In the genomic region with DNA sequence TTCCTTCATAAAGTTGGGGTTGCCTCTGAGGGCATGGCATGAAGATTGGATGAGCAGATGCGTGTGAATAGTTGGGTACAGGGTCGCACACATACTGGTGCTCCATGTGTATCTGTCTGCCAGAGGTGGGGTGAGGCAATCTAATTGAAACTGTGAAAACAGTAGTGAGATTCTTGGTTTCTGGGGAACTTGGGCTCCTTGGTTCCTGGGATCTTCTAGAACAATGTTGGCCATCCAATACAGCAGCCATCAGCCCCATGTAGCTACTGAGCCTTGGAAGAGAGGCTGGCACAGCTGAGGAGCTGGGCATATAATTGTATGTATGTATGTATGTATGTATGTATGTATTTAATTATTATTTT, we compare ENCODE assay signal across 10 cellular contexts.
DNase-seq lines count a peak whose midpoint lies in the region; ATAC-seq and TF ChIP-seq lines count a peak whose summit lies in the region.
"Had no signal": no experiment of that assay in that cellular context is flagged by ENCODE, and none has a peak within 500 bp of the region (broad histone marks: within the 10 kb centered on the region; RNA-seq: fewer than 3 reads in every experiment).

No MANE protein-coding gene starts in this region.

- H3K27ac ChIP-seq in OCI-LY3 (ENCODE audit: low read length) (peak overlapping the region; percentile 93), duodenal mucosa (ENCODE audit: low read depth, low read length) (peak overlapping the region; percentile 13)

- H3K4me3 ChIP-seq in OCI-LY3 (ENCODE audit: low read length) (peak overlapping the region; percentile 76), duodenal mucosa (ENCODE audit: low read depth in 1 of 2, low read length in 2 of 2) (peak overlapping the region; percentile 46 to 51)
- H3K4me3 ChIP-seq: A549 had no signal

- H3K9me3 ChIP-seq in OCI-LY3 (ENCODE audit: insufficient read depth, low read length), result no peaks in the 10 kb centered on the region
- no peaks in the 10 kb centered on the region for H3K9me3 ChIP-seq in duodenal mucosa (ENCODE audit: control insufficient read depth in 1 of 2, low read length in 2 of 2)
- H3K9me3 ChIP-seq: A549 had no signal

- H3K4me1 ChIP-seq in OCI-LY3 (ENCODE audit: low read length) (peaks cover 87% of the 10 kb centered on the region), duodenal mucosa (ENCODE audit: control insufficient read depth in 1 of 2, insufficient read depth in 2 of 2, low read length in 2 of 2) (peaks cover 6 to 23% of the 10 kb centered on the region in 2 donors)

- peaks cover 10% of the 10 kb centered on the region for H3K36me3 ChIP-seq in OCI-LY3 (replicated peaks; ENCODE audit: low read depth, low read length)
- H3K36me3 ChIP-seq in duodenal mucosa (ENCODE audit: control insufficient read depth in 1 of 2, insufficient read depth in 2 of 2, low read length in 2 of 2), result no peaks in the 10 kb centered on the region

- no peak overlapping the region for H2AFZ ChIP-seq in OCI-LY3 (ENCODE audit: low read depth, low read length)

- H3K27me3 ChIP-seq in OCI-LY3 (ENCODE audit: low read depth, low read length), result no peaks in the 10 kb centered on the region
- H3K27me3 ChIP-seq in duodenal mucosa (ENCODE audit: control insufficient read depth in 1 of 2, insufficient read depth in 2 of 2, low read length in 2 of 2), result no peaks in the 10 kb centered on the region

- ATAC-seq in HG03097 (IDR thresholded peaks at IDR 0.05; ENCODE audit: low FRiP score, unreplicated experiment) (no peak), GM19397 (IDR thresholded peaks at IDR 0.05; ENCODE audit: unreplicated experiment) (no peak)
- ATAC-seq: A549 had no signal

- H4K20me1 ChIP-seq in OCI-LY3 (ENCODE audit: insufficient read depth, low read length), result no peaks in the 10 kb centered on the region

- H3K79me2 ChIP-seq in OCI-LY3 (ENCODE audit: low read length), result peaks cover 35% of the 10 kb centered on the region

- H3K4me2 ChIP-seq in OCI-LY3 (ENCODE audit: low read length), result peak overlapping the region; percentile 85
- H3K4me2 ChIP-seq: A549 had no signal

- DNase-seq in activated CD4-positive, alpha-beta T cell treated with anti-CD3 and anti-CD28 coated beads for 48 hours, result peak; percentile 27
- no peak for DNase-seq in activated CD4-positive, alpha-beta T cell treated with anti-CD3 and anti-CD28 coated beads for 1 hour
- DNase-seq in superior temporal gyrus (ENCODE audit: extremely low spot score) (peak; percentile 45), DMS153 (lab: John Stamatoyannopoulos, UW) (no peak)
- DNase-seq: SW 1271 had no signal

- no peak for TF ChIP-seq CTCF in OCI-LY3 (IDR thresholded peaks at IDR 0.05; ENCODE audit: low read depth, low read length)

- H3K9ac ChIP-seq in OCI-LY3 (ENCODE audit: low read length) (peak overlapping the region; percentile 83), duodenal mucosa (ENCODE audit: low read depth in 1 of 2, low read length in 2 of 2) (peak overlapping the region in 1 of 2 donors; percentile 29)

Comparison
In these comparisons a context has a peak if more than half of its experiments do, and no peak if none do; other contexts are left out.
1. DNase-seq: peak in activated CD4-positive, alpha-beta T cell treated with anti-CD3 and anti-CD28 coated beads for 48 hours (single experiment) and superior temporal gyrus (single experiment); none in activated CD4-positive, alpha-beta T cell treated with anti-CD3 and anti-CD28 coated beads for 1 hour (single experiment) and DMS153 (single experiment).